Comparison of ENCODE assay signal across 9 cellular contexts in genomic region chrX:131987252-131987651, GRCh38. TPM values are rescaled to one million over a fixed set of nuclear protein-coding genes. Genes with fewer than 3 reads are reported as not detected.
DNase-seq lines count a peak whose midpoint lies in the region; ATAC-seq, FAIRE-seq and TF ChIP-seq lines count a peak whose summit lies in the region.
"Had no signal": no experiment of that assay in that cellular context is flagged by ENCODE, and none has a peak within 500 bp of the region (broad histone marks: within the 10 kb centered on the region; RNA-seq: fewer than 3 reads in every experiment).

No MANE protein-coding gene starts in this region.

- FAIRE-seq in D721Med (lab: Jason Lieb, UNC): no peak

- no peak overlapping the region for H3K4me3 ChIP-seq in gastroesophageal sphincter

- ATAC-seq in activated CD4-positive, CD25-positive, alpha-beta regulatory T cell treated with anti-CD3 and anti-CD28 coated beads, Interleukin-2, amount 50 U/mL, for 24 hours: peak; percentile 67 to 75
- ATAC-seq in HG02970 (IDR thresholded peaks at IDR 0.05; ENCODE audit: low FRiP score, unreplicated experiment): peak; percentile 95
- no peak for ATAC-seq in gastroesophageal sphincter

- DNase-seq in activated CD4-positive, CD25-positive, alpha-beta regulatory T cell (lab: John Stamatoyannopoulos, UW): no peak
- peak; percentile 33 for DNase-seq in pons (ENCODE audit: low spot score)
- DNase-seq in D721Med (ENCODE audit: insufficient read length, low spot score): no peak
- DNase-seq in kidney glomerular epithelial cell (lab: John Stamatoyannopoulos, UW): no peak

- TF ChIP-seq CTCF in D721Med (IDR thresholded peaks at IDR 0.05; ENCODE audit: insufficient read depth, missing control alignments): no peak
- no peak for TF ChIP-seq CTCF in gastroesophageal sphincter (IDR thresholded peaks at IDR 0.05)

- H3K27me3 ChIP-seq in gastroesophageal sphincter: no peaks in the 10 kb centered on the region

- no peak overlapping the region for H3K27ac ChIP-seq in gastroesophageal sphincter
- H3K27ac ChIP-seq: 22Rv1 had no signal

- WGBS in gastroesophageal sphincter (ENCODE audit: low coverage in 1 of 2), 2 donors: 30 to 59% methylated on average over 5 of the region's 5 CpGs

- no peaks in the 10 kb centered on the region for H3K36me3 ChIP-seq in gastroesophageal sphincter

- TF ChIP-seq EP300 in gastroesophageal sphincter (IDR thresholded peaks at IDR 0.05): no peak

- TF ChIP-seq POLR2A in Raji (IDR thresholded peaks at IDR 0.05; ENCODE audit: insufficient read depth, low read depth, low read length): 0 out of 2 replicates have a peak, but pooled peaks have one; percentile 20
- TF ChIP-seq POLR2A in gastroesophageal sphincter (IDR thresholded peaks at IDR 0.05): no peak

- no peaks in the 10 kb centered on the region for H3K4me1 ChIP-seq in gastroesophageal sphincter

- H3K9me3 ChIP-seq in gastroesophageal sphincter: no peaks in the 10 kb centered on the region

RNA-seq across cellular contexts. Expression of gene STK26, which starts 35.9 kb away (rescaled TPM):
- total RNA-seq in gastroesophageal sphincter: 10 to 100 TPM; 11.8 to 18.0 (median 16.0) TPM
